Comparison of ENCODE assay signal across 7 cellular contexts in genomic region chr2:209526541-209526940, GRCh38.
A peak's percentile ranks its signal among the peaks of the same experiment; 100 is the strongest.
DNase-seq lines count a peak whose midpoint lies in the region; ATAC-seq, FAIRE-seq and TF ChIP-seq lines count a peak whose summit lies in the region.

No MANE protein-coding gene starts in this region.

- H3K27me3 ChIP-seq in subcutaneous abdominal adipose tissue (ENCODE audit: control insufficient read depth in 5 of 5, insufficient read depth in 4 of 5, low read length in 5 of 5) (no peaks in the 10 kb centered on the region), prostate gland (replicated peaks; ENCODE audit: insufficient read depth) (no peaks in the 10 kb centered on the region)

- 51% methylated on average over 2 of the region's 2 CpGs for WGBS in prostate gland

- FAIRE-seq in frontal cortex (lab: Jason Lieb, UNC) = no peak

- TF ChIP-seq POLR2A in NB4 (IDR thresholded peaks at IDR 0.05; ENCODE audit: extremely low read depth, insufficient read length) (no peak), prostate gland (IDR thresholded peaks at IDR 0.05) (no peak)

- intact Hi-C loops in prostate gland (cut with DNase I) = no loop called here

- H3K27ac ChIP-seq in subcutaneous abdominal adipose tissue (ENCODE audit: low read depth, low read length) (peak overlapping the region; percentile 48), prostate gland (no peak overlapping the region)

- DNase-seq in NB4 (ENCODE audit: low read depth) = peak; percentile 73
- DNase-seq in foreskin fibroblast = peak in 1 of 2 donors; percentile 27
- no peak for DNase-seq in central memory CD4-positive, alpha-beta T cell
- DNase-seq in prostate gland (ENCODE audit: low spot score) = no peak
- no peak for DNase-seq in frontal cortex (ENCODE audit: low spot score in 2 of 2)

- ATAC-seq in GM21529 (IDR thresholded peaks at IDR 0.05; ENCODE audit: unreplicated experiment) = peak; percentile 61

- TF ChIP-seq CTCF in NB4 (IDR thresholded peaks at IDR 0.05; ENCODE audit: low read depth, low read length) (no peak), foreskin fibroblast (IDR thresholded peaks at IDR 0.05; ENCODE audit: low read depth, low read length) (no peak), prostate gland (IDR thresholded peaks at IDR 0.05) (no peak)

- H3K4me3 ChIP-seq in NB4 (ENCODE audit: low read depth, low read length) (peak overlapping the region; percentile 47), foreskin fibroblast (ENCODE audit: low read depth in 1 of 2, low read length in 2 of 2) (peak overlapping the region; percentile 18 to 30), subcutaneous abdominal adipose tissue (ENCODE audit: low read depth in 1 of 5, low read length in 5 of 5) (peak overlapping the region in 4 of 5 donors; percentile 28 to 41 (median 34)), prostate gland (no peak overlapping the region)

- H3K9ac ChIP-seq in subcutaneous abdominal adipose tissue (ENCODE audit: low read length in 5 of 5) = peak overlapping the region in 2 of 5 donors; percentile 28 to 32

- no peaks in the 10 kb centered on the region for H3K36me3 ChIP-seq in subcutaneous abdominal adipose tissue (ENCODE audit: control insufficient read depth in 5 of 5, insufficient read depth in 5 of 5, low read length in 5 of 5)
- no peaks in the 10 kb centered on the region for H3K36me3 ChIP-seq in prostate gland

- H3K4me1 ChIP-seq in subcutaneous abdominal adipose tissue (ENCODE audit: control insufficient read depth in 5 of 5, insufficient read depth in 5 of 5, low read length in 5 of 5) = peaks cover 0 to 22% (median 14%) of the 10 kb centered on the region in 5 donors
- H3K4me1 ChIP-seq in prostate gland (replicated peaks) = no peaks in the 10 kb centered on the region

- H3K9me3 ChIP-seq in subcutaneous abdominal adipose tissue (ENCODE audit: control insufficient read depth in 5 of 5, low read length in 5 of 5) = no peaks in the 10 kb centered on the region
- H3K9me3 ChIP-seq in prostate gland = no peaks in the 10 kb centered on the region

Comparison
In these comparisons a context has a peak if more than half of its experiments do, and no peak if none do; other contexts are left out.
1. H3K4me3 ChIP-seq: peak in NB4 (single experiment), foreskin fibroblast (2 of 2) and subcutaneous abdominal adipose tissue (4 of 5); none in prostate gland (0 of 2).